1 cellular context compared by ENCODE assay signal in the genomic region with DNA sequence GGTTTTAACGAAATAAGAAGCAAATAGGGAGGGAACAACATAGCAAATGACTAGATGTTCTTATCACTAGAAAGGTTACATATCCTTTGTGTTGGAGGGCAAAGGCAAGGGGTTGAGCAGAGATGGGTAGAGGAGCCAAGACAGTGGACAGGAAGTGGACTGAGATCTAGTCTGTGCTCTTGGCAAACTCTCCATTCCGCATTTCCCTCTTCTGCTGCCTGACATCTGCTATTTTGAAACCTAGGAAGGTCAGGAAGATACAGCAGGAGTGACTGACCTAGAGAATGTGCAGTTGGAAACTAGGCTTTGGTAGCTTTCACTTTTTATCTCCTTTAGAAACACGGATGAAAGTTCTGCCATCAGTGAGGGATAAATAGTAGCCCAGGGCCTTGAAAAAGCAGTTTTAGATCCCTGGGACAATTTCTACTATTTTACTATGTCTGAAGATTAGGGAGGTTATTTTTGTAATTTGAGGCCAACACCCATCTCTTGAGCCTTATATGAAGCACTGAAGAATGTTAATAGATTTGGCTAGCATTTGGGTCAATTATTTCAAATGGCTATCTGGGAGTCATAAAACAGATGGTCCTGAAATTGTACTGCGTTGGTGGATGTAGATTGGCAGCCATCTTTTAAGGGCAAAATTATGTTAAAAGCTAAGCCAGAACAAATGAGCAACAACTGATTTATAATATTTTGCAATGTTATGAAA.
TF ChIP-seq lines count a peak whose summit lies in the region.

No MANE protein-coding gene starts in this region.

TF ChIP-seq in SK-N-SH, 30 proteins besides CTCF, POLR2A, EP300 and RAD21 (continued from another document):
- TF ChIP-seq, protein P1, sequence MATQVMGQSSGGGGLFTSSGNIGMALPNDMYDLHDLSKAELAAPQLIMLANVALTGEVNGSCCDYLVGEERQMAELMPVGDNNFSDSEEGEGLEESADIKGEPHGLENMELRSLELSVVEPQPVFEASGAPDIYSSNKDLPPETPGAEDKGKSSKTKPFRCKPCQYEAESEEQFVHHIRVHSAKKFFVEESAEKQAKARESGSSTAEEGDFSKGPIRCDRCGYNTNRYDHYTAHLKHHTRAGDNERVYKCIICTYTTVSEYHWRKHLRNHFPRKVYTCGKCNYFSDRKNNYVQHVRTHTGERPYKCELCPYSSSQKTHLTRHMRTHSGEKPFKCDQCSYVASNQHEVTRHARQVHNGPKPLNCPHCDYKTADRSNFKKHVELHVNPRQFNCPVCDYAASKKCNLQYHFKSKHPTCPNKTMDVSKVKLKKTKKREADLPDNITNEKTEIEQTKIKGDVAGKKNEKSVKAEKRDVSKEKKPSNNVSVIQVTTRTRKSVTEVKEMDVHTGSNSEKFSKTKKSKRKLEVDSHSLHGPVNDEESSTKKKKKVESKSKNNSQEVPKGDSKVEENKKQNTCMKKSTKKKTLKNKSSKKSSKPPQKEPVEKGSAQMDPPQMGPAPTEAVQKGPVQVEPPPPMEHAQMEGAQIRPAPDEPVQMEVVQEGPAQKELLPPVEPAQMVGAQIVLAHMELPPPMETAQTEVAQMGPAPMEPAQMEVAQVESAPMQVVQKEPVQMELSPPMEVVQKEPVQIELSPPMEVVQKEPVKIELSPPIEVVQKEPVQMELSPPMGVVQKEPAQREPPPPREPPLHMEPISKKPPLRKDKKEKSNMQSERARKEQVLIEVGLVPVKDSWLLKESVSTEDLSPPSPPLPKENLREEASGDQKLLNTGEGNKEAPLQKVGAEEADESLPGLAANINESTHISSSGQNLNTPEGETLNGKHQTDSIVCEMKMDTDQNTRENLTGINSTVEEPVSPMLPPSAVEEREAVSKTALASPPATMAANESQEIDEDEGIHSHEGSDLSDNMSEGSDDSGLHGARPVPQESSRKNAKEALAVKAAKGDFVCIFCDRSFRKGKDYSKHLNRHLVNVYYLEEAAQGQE (IDR thresholded peaks at IDR 0.05; ENCODE audit: low read depth, low read length): no peak
- TF ChIP-seq GATA2 (CRISPR knock-in tag; IDR thresholded peaks at IDR 0.05) (no peak), SMC3 (IDR thresholded peaks at IDR 0.05; ENCODE audit: low read depth, low read length) (no peak), SIN3A (IDR thresholded peaks at IDR 0.05; ENCODE audit: borderline replicate concordance, low read depth, low read length) (no peak)
